ENCODE assay signal across 1 cellular context in the genomic region with DNA sequence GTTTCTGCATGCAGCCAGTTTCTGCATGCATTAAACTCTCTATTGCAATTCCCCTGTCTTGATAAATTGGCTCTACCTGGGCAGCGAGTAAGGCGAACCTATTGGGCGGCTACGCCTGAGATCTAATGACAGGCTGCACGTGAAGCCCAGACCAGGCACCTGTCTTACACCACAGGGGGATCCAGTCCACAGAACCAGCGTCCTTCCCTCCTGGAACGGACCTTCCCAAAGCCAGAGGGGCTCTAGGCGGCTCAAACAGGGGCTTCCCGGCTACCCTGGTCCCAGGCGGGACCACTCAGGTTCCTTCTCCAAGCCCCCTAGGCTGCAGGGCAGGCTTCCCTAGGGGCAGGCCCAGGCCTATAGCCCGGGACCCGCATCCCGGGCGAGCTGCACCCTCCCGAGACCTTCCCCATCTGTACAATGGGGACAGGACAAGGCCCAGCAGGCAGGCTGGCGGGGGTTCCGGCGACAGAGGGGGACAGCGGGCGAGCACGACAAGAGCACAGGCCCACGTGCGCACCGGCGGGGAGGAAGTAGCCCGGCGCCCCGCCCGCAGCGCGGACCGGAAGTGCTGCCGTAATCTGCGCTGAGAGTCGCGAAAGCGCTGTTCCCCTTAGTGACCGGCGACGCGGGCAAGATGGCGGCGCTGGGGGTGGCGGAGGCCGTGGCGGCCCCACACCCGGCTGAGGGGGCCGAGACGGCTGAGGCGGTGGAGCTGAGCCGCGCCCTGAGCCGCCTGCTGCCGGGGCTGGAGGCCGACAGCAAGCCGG.
TF ChIP-seq lines count a peak whose summit lies in the region.

TSS of gene DNAAF5 (plus strand) at position 616 of the 770 bp plus-strand sequence. CDS start at position 638, 22 bp downstream.

TF ChIP-seq in HepG2, 621 proteins besides CTCF, POLR2A, EP300 and RAD21 (continued from another document and continues in another):
- TF ChIP-seq PCBP1 (IDR thresholded peaks at IDR 0.05; ENCODE audit: borderline replicate concordance, low read depth, low read length) (0 out of 2 replicates have a peak, but pooled peaks have one; percentile 40), ZFX (CRISPR knock-in tag; IDR thresholded peaks at IDR 0.05; ENCODE audit: low read depth) (peak; percentile 94), SALL2 (CRISPR knock-in tag; IDR thresholded peaks at IDR 0.05) (peak; percentile 71; the same call in 1 of the 2 replicates), ZFP90 (CRISPR knock-in tag; IDR thresholded peaks at IDR 0.05; ENCODE audit: borderline replicate concordance) (no peak; the same call in 1 of the 2 replicates), KDM3A (CRISPR knock-in tag; IDR thresholded peaks at IDR 0.05; ENCODE audit: low read depth) (peak; percentile 81; the same call in 1 of the 2 replicates), MLXIP (CRISPR knock-in tag; IDR thresholded peaks at IDR 0.05; ENCODE audit: borderline replicate concordance) (peak; percentile 60; the same call in 1 of the 2 replicates), NFIB (CRISPR knock-in tag; IDR thresholded peaks at IDR 0.05; ENCODE audit: borderline replicate concordance) (0 out of 2 replicates have a peak, but pooled peaks have one; percentile 18), NFE2L2 (IDR thresholded peaks at IDR 0.05; ENCODE audit: low read length) (no peak), MYC (CRISPR knock-in tag; IDR thresholded peaks at IDR 0.05; ENCODE audit: borderline replicate concordance) (peak; percentile 100), GATAD2A (CRISPR knock-in tag; IDR thresholded peaks at IDR 0.05) (peak; percentile 35; the same call in 1 of the 2 replicates), ZBTB43 (CRISPR knock-in tag; conservative IDR thresholded peaks at IDR 0.05) (no peak), RFXANK (CRISPR knock-in tag; IDR thresholded peaks at IDR 0.05) (no peak), ZNF12 (CRISPR knock-in tag; IDR thresholded peaks at IDR 0.05) (no peak; the same call in 1 of the 2 replicates), EEA1 (CRISPR knock-in tag; IDR thresholded peaks at IDR 0.05; ENCODE audit: borderline replicate concordance) (0 out of 2 replicates have a peak, but pooled peaks have one; percentile 52), SIX1 (CRISPR knock-in tag; IDR thresholded peaks at IDR 0.05; ENCODE audit: borderline replicate concordance) (no peak), ATF3 (CRISPR knock-in tag; IDR thresholded peaks at IDR 0.05) (no peak), ZNF792 (CRISPR knock-in tag; IDR thresholded peaks at IDR 0.05) (peak; percentile 66), CBX5 (CRISPR knock-in tag; IDR thresholded peaks at IDR 0.05; ENCODE audit: borderline replicate concordance) (no peak), ZBTB38 (CRISPR knock-in tag; IDR thresholded peaks at IDR 0.05) (peak; percentile 50; the same call in 1 of the 2 replicates), CEBPB (IDR thresholded peaks at IDR 0.05; ENCODE audit: borderline replicate concordance, low read depth, low read length) (no peak), AKAP8 (CRISPR knock-in tag; IDR thresholded peaks at IDR 0.05) (peak; percentile 69; the same call in 1 of the 2 replicates), KMT2B (CRISPR knock-in tag; IDR thresholded peaks at IDR 0.05) (peak; percentile 88), PHB2 (IDR thresholded peaks at IDR 0.05; ENCODE audit: partially characterized antibody) (no peak), ZNF567 (CRISPR knock-in tag; IDR thresholded peaks at IDR 0.05; ENCODE audit: borderline replicate concordance) (no peak), SNAPC2 (CRISPR knock-in tag; IDR thresholded peaks at IDR 0.05) (0 out of 2 replicates have a peak, but pooled peaks have one; percentile 33), ZNF33A (CRISPR knock-in tag; IDR thresholded peaks at IDR 0.05; ENCODE audit: borderline replicate concordance) (peak; percentile 73; the same call in 1 of the 2 replicates), PPARG (CRISPR knock-in tag; conservative IDR thresholded peaks at IDR 0.05) (0 out of 2 replicates have a peak, but pooled peaks have one; percentile 47), HBP1 (CRISPR knock-in tag; IDR thresholded peaks at IDR 0.05; ENCODE audit: low read depth) (peak; percentile 85; the same call in 1 of the 2 replicates), RNF2 (conservative IDR thresholded peaks at IDR 0.05; ENCODE audit: low read depth) (peak; percentile 86), SALL1 (CRISPR knock-in tag; IDR thresholded peaks at IDR 0.05) (peak; percentile 90), RBM39 (IDR thresholded peaks at IDR 0.05; ENCODE audit: low read depth, low read length, poor library complexity, severe bottlenecking) (peak; percentile 62), JARID2 (CRISPR knock-in tag; IDR thresholded peaks at IDR 0.05; ENCODE audit: insufficient replicate concordance) (no peak), ARID2 (CRISPR knock-in tag; IDR thresholded peaks at IDR 0.05; ENCODE audit: borderline replicate concordance) (0 out of 2 replicates have a peak, but pooled peaks have one; percentile 37)
- TF ChIP-seq, protein P1, sequence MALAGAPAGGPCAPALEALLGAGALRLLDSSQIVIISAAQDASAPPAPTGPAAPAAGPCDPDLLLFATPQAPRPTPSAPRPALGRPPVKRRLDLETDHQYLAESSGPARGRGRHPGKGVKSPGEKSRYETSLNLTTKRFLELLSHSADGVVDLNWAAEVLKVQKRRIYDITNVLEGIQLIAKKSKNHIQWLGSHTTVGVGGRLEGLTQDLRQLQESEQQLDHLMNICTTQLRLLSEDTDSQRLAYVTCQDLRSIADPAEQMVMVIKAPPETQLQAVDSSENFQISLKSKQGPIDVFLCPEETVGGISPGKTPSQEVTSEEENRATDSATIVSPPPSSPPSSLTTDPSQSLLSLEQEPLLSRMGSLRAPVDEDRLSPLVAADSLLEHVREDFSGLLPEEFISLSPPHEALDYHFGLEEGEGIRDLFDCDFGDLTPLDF (CRISPR knock-in tag; IDR thresholded peaks at IDR 0.05) = no peak
- TF ChIP-seq, protein P2, sequence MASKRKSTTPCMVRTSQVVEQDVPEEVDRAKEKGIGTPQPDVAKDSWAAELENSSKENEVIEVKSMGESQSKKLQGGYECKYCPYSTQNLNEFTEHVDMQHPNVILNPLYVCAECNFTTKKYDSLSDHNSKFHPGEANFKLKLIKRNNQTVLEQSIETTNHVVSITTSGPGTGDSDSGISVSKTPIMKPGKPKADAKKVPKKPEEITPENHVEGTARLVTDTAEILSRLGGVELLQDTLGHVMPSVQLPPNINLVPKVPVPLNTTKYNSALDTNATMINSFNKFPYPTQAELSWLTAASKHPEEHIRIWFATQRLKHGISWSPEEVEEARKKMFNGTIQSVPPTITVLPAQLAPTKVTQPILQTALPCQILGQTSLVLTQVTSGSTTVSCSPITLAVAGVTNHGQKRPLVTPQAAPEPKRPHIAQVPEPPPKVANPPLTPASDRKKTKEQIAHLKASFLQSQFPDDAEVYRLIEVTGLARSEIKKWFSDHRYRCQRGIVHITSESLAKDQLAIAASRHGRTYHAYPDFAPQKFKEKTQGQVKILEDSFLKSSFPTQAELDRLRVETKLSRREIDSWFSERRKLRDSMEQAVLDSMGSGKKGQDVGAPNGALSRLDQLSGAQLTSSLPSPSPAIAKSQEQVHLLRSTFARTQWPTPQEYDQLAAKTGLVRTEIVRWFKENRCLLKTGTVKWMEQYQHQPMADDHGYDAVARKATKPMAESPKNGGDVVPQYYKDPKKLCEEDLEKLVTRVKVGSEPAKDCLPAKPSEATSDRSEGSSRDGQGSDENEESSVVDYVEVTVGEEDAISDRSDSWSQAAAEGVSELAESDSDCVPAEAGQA (IDR thresholded peaks at IDR 0.05; ENCODE audit: low read depth) = peak; percentile 78
- TF ChIP-seq, protein P2 (CRISPR knock-in tag; IDR thresholded peaks at IDR 0.05; ENCODE audit: borderline replicate concordance) = no peak
- TF ChIP-seq, protein P3, sequence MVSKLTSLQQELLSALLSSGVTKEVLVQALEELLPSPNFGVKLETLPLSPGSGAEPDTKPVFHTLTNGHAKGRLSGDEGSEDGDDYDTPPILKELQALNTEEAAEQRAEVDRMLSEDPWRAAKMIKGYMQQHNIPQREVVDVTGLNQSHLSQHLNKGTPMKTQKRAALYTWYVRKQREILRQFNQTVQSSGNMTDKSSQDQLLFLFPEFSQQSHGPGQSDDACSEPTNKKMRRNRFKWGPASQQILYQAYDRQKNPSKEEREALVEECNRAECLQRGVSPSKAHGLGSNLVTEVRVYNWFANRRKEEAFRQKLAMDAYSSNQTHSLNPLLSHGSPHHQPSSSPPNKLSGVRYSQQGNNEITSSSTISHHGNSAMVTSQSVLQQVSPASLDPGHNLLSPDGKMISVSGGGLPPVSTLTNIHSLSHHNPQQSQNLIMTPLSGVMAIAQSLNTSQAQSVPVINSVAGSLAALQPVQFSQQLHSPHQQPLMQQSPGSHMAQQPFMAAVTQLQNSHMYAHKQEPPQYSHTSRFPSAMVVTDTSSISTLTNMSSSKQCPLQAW (CRISPR knock-in tag; IDR thresholded peaks at IDR 0.05) = peak; percentile 73; the same call in 1 of the 2 replicates
